ENCODE assay signal across 3 cellular contexts in genomic region chr1:211731456-211732275, GRCh38.
TF ChIP-seq lines count a peak whose summit lies in the region.

No MANE protein-coding gene starts in this region.

TF ChIP-seq in HepG2, 621 proteins besides CTCF, POLR2A, EP300 and RAD21:
- TF ChIP-seq, protein P1, sequence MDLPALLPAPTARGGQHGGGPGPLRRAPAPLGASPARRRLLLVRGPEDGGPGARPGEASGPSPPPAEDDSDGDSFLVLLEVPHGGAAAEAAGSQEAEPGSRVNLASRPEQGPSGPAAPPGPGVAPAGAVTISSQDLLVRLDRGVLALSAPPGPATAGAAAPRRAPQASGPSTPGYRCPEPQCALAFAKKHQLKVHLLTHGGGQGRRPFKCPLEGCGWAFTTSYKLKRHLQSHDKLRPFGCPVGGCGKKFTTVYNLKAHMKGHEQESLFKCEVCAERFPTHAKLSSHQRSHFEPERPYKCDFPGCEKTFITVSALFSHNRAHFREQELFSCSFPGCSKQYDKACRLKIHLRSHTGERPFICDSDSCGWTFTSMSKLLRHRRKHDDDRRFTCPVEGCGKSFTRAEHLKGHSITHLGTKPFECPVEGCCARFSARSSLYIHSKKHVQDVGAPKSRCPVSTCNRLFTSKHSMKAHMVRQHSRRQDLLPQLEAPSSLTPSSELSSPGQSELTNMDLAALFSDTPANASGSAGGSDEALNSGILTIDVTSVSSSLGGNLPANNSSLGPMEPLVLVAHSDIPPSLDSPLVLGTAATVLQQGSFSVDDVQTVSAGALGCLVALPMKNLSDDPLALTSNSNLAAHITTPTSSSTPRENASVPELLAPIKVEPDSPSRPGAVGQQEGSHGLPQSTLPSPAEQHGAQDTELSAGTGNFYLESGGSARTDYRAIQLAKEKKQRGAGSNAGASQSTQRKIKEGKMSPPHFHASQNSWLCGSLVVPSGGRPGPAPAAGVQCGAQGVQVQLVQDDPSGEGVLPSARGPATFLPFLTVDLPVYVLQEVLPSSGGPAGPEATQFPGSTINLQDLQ (CRISPR knock-in tag; IDR thresholded peaks at IDR 0.05): no peak
- TF ChIP-seq NFE2L2 (IDR thresholded peaks at IDR 0.05; ENCODE audit: low read length): peak; percentile 33; the same call in 1 of the 2 replicates

TF ChIP-seq in H1, 55 proteins besides CTCF, POLR2A, EP300 and RAD21:
- TF ChIP-seq, protein P2, sequence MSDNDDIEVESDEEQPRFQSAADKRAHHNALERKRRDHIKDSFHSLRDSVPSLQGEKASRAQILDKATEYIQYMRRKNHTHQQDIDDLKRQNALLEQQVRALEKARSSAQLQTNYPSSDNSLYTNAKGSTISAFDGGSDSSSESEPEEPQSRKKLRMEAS (IDR thresholded peaks at IDR 0.05): no peak
- TF ChIP-seq CREB1 (IDR thresholded peaks at IDR 0.05) (no peak), JUN (IDR thresholded peaks at IDR 0.05; ENCODE audit: low read depth, low read length) (no peak), SIN3A (conservative IDR thresholded peaks at IDR 0.05 in 1 of 2, IDR thresholded peaks at IDR 0.05 in 1 of 2; ENCODE audit: low read depth in 1 of 2, low read length in 2 of 2) (no peak)

TF ChIP-seq in SK-N-SH, 30 proteins besides CTCF, POLR2A, EP300 and RAD21:
- TF ChIP-seq GATA2 (CRISPR knock-in tag; IDR thresholded peaks at IDR 0.05) (no peak), RFX5 (IDR thresholded peaks at IDR 0.05; ENCODE audit: low read length) (no peak), GABPA (IDR thresholded peaks at IDR 0.05; ENCODE audit: low read depth) (no peak), USF1 (IDR thresholded peaks at IDR 0.05; ENCODE audit: borderline replicate concordance, low read depth) (no peak), FOXM1 (IDR thresholded peaks at IDR 0.05; ENCODE audit: low read depth) (no peak), ELF1 (IDR thresholded peaks at IDR 0.05) (no peak), TCF12 (IDR thresholded peaks at IDR 0.05) (no peak), MXI1 (IDR thresholded peaks at IDR 0.05; ENCODE audit: low read depth, low read length) (no peak), SMC3 (IDR thresholded peaks at IDR 0.05; ENCODE audit: low read depth, low read length) (no peak), JUND (IDR thresholded peaks at IDR 0.05) (no peak), POLR2AphosphoS5 (IDR thresholded peaks at IDR 0.05; ENCODE audit: low read depth, low read length) (no peak)
